20 cellular contexts compared by ENCODE assay signal in the genomic region with DNA sequence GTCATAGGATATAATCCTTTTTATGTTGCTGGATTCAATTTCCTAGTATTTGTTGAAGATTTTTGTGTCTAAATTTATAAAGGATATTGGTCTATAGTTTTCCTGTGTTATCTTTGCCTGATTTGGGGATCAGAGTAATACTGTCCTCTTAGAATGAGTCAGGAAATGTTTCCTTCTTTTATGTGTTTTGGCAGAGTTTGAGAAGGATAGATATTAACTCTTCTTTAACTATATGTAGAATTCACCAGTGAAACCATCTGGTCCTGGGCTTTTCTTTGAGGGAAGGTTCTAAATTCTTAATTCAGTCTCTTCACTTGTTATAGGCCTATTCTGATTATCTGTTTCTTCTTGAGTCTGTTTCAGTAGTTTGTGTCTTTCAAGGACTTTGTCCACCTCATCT.
DNase-seq lines count a peak whose midpoint lies in the region; ATAC-seq, FAIRE-seq and TF ChIP-seq lines count a peak whose summit lies in the region.
"Had no signal": no experiment of that assay in that cellular context is flagged by ENCODE, and none has a peak within 500 bp of the region (broad histone marks: within the 10 kb centered on the region; RNA-seq: fewer than 3 reads in every experiment).

No MANE protein-coding gene starts in this region.

- H3K4me1 ChIP-seq in IMR-90 (ENCODE audit: control insufficient read depth, insufficient read depth, low read length) (no peaks in the 10 kb centered on the region), endothelial cell of umbilical vein (ENCODE audit: control insufficient read depth, extremely low read depth, insufficient read depth, low read length) (peaks cover 33% of the 10 kb centered on the region)
- H3K4me1 ChIP-seq: BLaER1, Caco-2 had no signal

- H3K18ac ChIP-seq in IMR-90 (ENCODE audit: low read depth, low read length) = no peak overlapping the region

- H3K79me2 ChIP-seq in endothelial cell of umbilical vein (ENCODE audit: control insufficient read depth, insufficient read depth, low read length) = no peaks in the 10 kb centered on the region

- H3K4ac ChIP-seq in IMR-90 (ENCODE audit: low read depth, low read length) = no peak overlapping the region

- intact Hi-C loops in IMR-90 (cut with micrococcal nuclease) = loop anchor here (5.0 kb wide), 1 partner anchor 35 kb away; no protein-coding TSS in a partner anchor
- intact Hi-C loops in endothelial cell of umbilical vein (cut with micrococcal nuclease) = no loop called here

- no peak overlapping the region for H3K23ac ChIP-seq in IMR-90 (ENCODE audit: low read depth, low read length)

- peaks cover 3% of the 10 kb centered on the region; the same call in 1 of the 2 replicates for H3K9me3 ChIP-seq in IMR-90 (ENCODE audit: control insufficient read depth, insufficient read depth, low read length)
- no peaks in the 10 kb centered on the region for H3K9me3 ChIP-seq in endothelial cell of umbilical vein (replicated peaks; ENCODE audit: control insufficient read depth, insufficient read depth, low read length)
- H3K9me3 ChIP-seq: Caco-2 had no signal

- H4K8ac ChIP-seq in IMR-90 (ENCODE audit: low read depth in 2 of 2, low read length in 2 of 2) = no peak overlapping the region

- no peak overlapping the region for H4K5ac ChIP-seq in IMR-90 (ENCODE audit: low read depth, low read length)

- H2AK9ac ChIP-seq in IMR-90 (replicated peaks; ENCODE audit: low read depth, low read length, poor library complexity) = no peak overlapping the region

- H3K27me3 ChIP-seq in IMR-90 (ENCODE audit: control insufficient read depth, insufficient read depth, low read length) (no peaks in the 10 kb centered on the region), endothelial cell of umbilical vein (ENCODE audit: control insufficient read depth in 2 of 2, insufficient read depth in 2 of 2, low read length in 2 of 2) (no peaks in the 10 kb centered on the region)
- H3K27me3 ChIP-seq: BLaER1 had no signal

- TF ChIP-seq RAD21 in IMR-90 (IDR thresholded peaks at IDR 0.05; ENCODE audit: low read length) = no peak

- H2BK20ac ChIP-seq in IMR-90 (ENCODE audit: low read depth, low read length) = no peak overlapping the region

- no peak overlapping the region for H2BK120ac ChIP-seq in IMR-90 (ENCODE audit: low read depth, low read length)

- H3K4me2 ChIP-seq in IMR-90 (ENCODE audit: low read depth, low read length) (no peak overlapping the region), endothelial cell of umbilical vein (ENCODE audit: insufficient read depth, low read length) (peak overlapping the region; percentile 41)
- H3K4me2 ChIP-seq: BLaER1, GM23338 had no signal

- POLR2A ChIA-PET in IMR-90 (lab: Charles Lee; ENCODE audit: unreplicated experiment) = no interaction called here
- POLR2A ChIA-PET in endothelial cell of umbilical vein (lab: Charles Lee) = no interaction called here

- no peak overlapping the region for H3K56ac ChIP-seq in IMR-90 (ENCODE audit: extremely low read depth, insufficient read depth, low read length)

- TF ChIP-seq CTCF in IMR-90 (conservative IDR thresholded peaks at IDR 0.05; ENCODE audit: low read depth, low read length) (no peak), endothelial cell of umbilical vein (IDR thresholded peaks at IDR 0.05; ENCODE audit: extremely low read depth in 1 of 2, insufficient read depth in 1 of 2, low read depth in 1 of 2, low read length in 2 of 2) (no peak)

- no peak overlapping the region for H2BK15ac ChIP-seq in IMR-90 (ENCODE audit: low read depth, low read length)

- DNase-seq in EH (ENCODE audit: low read depth) = peak; percentile 33
- peak; percentile 8 for DNase-seq in IMR-90
- DNase-seq in endothelial cell of umbilical vein (ENCODE audit: low read depth, low spot score) = peak; percentile 17
- no peak for DNase-seq in stimulated activated naive CD4-positive, alpha-beta T cell (lab: John Stamatoyannopoulos, UW)
- DNase-seq in iPS-NIHi11 (ENCODE audit: low spot score) = no peak
- no peak for DNase-seq in occipital lobe (lab: John Stamatoyannopoulos, UW)
- DNase-seq: Caco-2; CD4-positive, CD25-positive, alpha-beta regulatory T cell; CD8-positive, alpha-beta T cell; DMS153; DND-41; EL; GDM1; H9; HFFc6 had no signal

- H2AFZ ChIP-seq in IMR-90 (replicated peaks; ENCODE audit: low read length, poor library complexity) (no peak overlapping the region), endothelial cell of umbilical vein (ENCODE audit: low read depth, low read length) (no peak overlapping the region)
- H2AFZ ChIP-seq: GM23338 had no signal

- no peak overlapping the region for H2AK5ac ChIP-seq in IMR-90 (ENCODE audit: low read depth, low read length)

- H3K27ac ChIP-seq in IMR-90 (ENCODE audit: insufficient read depth, low read length) (no peak overlapping the region), endothelial cell of umbilical vein (ENCODE audit: insufficient read depth, low read depth, low read length) (no peak overlapping the region)
- H3K27ac ChIP-seq: BLaER1, C4-2B had no signal

- CTCF ChIA-PET in IMR-90 (lab: Yijun Ruan, JAX) = no interaction called here
- CTCF ChIA-PET in endothelial cell of umbilical vein (lab: Charles Lee) = interaction anchor here (1.2 kb wide), 1 partner anchor 179 kb away, joined by 3 read pairs; no protein-coding TSS in a partner anchor

- H4K91ac ChIP-seq in IMR-90 (ENCODE audit: insufficient read depth, low read depth, low read length) = no peak overlapping the region

- H3K9me1 ChIP-seq in IMR-90 (ENCODE audit: insufficient read depth, low read length) (no peaks in the 10 kb centered on the region), endothelial cell of umbilical vein (replicated peaks; ENCODE audit: control insufficient read depth, extremely low read depth, insufficient read depth, low read length) (no peaks in the 10 kb centered on the region)

- H3K9ac ChIP-seq in IMR-90 (ENCODE audit: low read depth, low read length) = no peak overlapping the region
- no peak overlapping the region for H3K9ac ChIP-seq in endothelial cell of umbilical vein (replicated peaks; ENCODE audit: extremely low read depth, insufficient read depth, low read length)
- H3K9ac ChIP-seq: BLaER1 had no signal

- FAIRE-seq in endothelial cell of umbilical vein (lab: Jason Lieb, UNC) = no peak
- FAIRE-seq: GM12878, GM19239 had no signal

- dilution Hi-C loops in IMR-90 (cut with HindIII; ENCODE audit: low sequenced_read_pairs, unreplicated experiment) (no loop called here), endothelial cell of umbilical vein (cut with MboI; ENCODE audit: extremely low pct_ligation_motif_present, low sequenced_read_pairs) (no loop called here)

- BruUV-seq in IMR-90 (replicated peaks; lab: Mats Ljungman, UMichigan) (no TSS peak), endothelial cell of umbilical vein (replicated peaks; lab: Mats Ljungman, UMichigan) (no TSS peak)

- in situ Hi-C loops in IMR-90 (cut with MboI; ENCODE audit: low sequenced_read_pairs) = no loop called here

- no peak for ATAC-seq in IMR-90 (ENCODE audit: low read depth)
- ATAC-seq: CD8-positive, alpha-beta T cell; GM12878; GM23338 had no signal

- no peaks in the 10 kb centered on the region for H3K79me1 ChIP-seq in IMR-90 (ENCODE audit: low read depth in 1 of 2, low read length in 2 of 2)

- no peaks in the 10 kb centered on the region for H3K36me3 ChIP-seq in IMR-90 (ENCODE audit: control insufficient read depth, insufficient read depth, low read length)
- no peaks in the 10 kb centered on the region for H3K36me3 ChIP-seq in endothelial cell of umbilical vein (ENCODE audit: control insufficient read depth in 2 of 2, extremely low read depth in 1 of 2, insufficient read depth in 2 of 2, low read length in 2 of 2)
- H3K36me3 ChIP-seq: BLaER1 had no signal

- H4K20me1 ChIP-seq in IMR-90 (ENCODE audit: insufficient read depth, low read length) (no peaks in the 10 kb centered on the region), endothelial cell of umbilical vein (replicated peaks; ENCODE audit: control insufficient read depth, extremely low read depth, insufficient read depth, low read length) (no peaks in the 10 kb centered on the region)
- H4K20me1 ChIP-seq: BLaER1 had no signal

- no peak overlapping the region for H3K14ac ChIP-seq in IMR-90 (replicated peaks; ENCODE audit: low read depth, low read length)

- TF ChIP-seq POLR2A in IMR-90 (IDR thresholded peaks at IDR 0.05; ENCODE audit: low read depth, low read length) (no peak), endothelial cell of umbilical vein (IDR thresholded peaks at IDR 0.05; ENCODE audit: low read depth, low read length) (no peak)

- H3K4me3 ChIP-seq in IMR-90 (ENCODE audit: insufficient read depth, low read depth, low read length) (no peak overlapping the region), endothelial cell of umbilical vein (replicated peaks in 1 of 3; ENCODE audit: insufficient read depth in 1 of 3, low read depth in 1 of 3, low read length in 3 of 3) (no peak overlapping the region)
- H3K4me3 ChIP-seq: BLaER1, GM12878, GM23338 had no signal

- no peak overlapping the region for H2BK5ac ChIP-seq in IMR-90 (ENCODE audit: low read depth, low read length, poor library complexity, severe bottlenecking)

TF ChIP-seq in IMR-90, 13 proteins besides CTCF, POLR2A, EP300 and RAD21 (continues in another document):
- TF ChIP-seq MAFK (IDR thresholded peaks at IDR 0.05; ENCODE audit: low read depth, low read length) (no peak), RFX5 (IDR thresholded peaks at IDR 0.05; ENCODE audit: low read depth, low read length) (no peak), BHLHE40 (IDR thresholded peaks at IDR 0.05; ENCODE audit: low read depth, low read length) (no peak)

TF ChIP-seq in endothelial cell of umbilical vein, 7 proteins besides CTCF, POLR2A, EP300 and RAD21:
- TF ChIP-seq FOS (IDR thresholded peaks at IDR 0.05; ENCODE audit: borderline replicate concordance, insufficient read depth, low read length) (peak; percentile 5), POLR2AphosphoS5 (IDR thresholded peaks at IDR 0.05; ENCODE audit: insufficient read depth, low read depth, low read length) (no peak)

Comparison
In these comparisons a context has a peak if more than half of its experiments do, and no peak if none do; other contexts are left out.
1. DNase-seq: peak in EH (single experiment), IMR-90 (single experiment) and endothelial cell of umbilical vein (single experiment); none in stimulated activated naive CD4-positive, alpha-beta T cell (0 of 6), iPS-NIHi11 (single experiment) and occipital lobe (single experiment).